In genomic region chr18:54684786-54685185, GRCh38 we compare ENCODE assay signal across 14 cellular contexts.
A peak's percentile ranks its signal among the peaks of the same experiment; 100 is the strongest.
DNase-seq lines count a peak whose midpoint lies in the region; ATAC-seq and TF ChIP-seq lines count a peak whose summit lies in the region.
"Had no signal": no experiment of that assay in that cellular context is flagged by ENCODE, and none has a peak within 500 bp of the region (broad histone marks: within the 10 kb centered on the region; RNA-seq: fewer than 3 reads in every experiment).

No MANE protein-coding gene starts in this region.

- peak; percentile 69; the same call in 2 of the 3 replicates for ATAC-seq in GM23338
- no peak for ATAC-seq in HG02981 (IDR thresholded peaks at IDR 0.05; ENCODE audit: unreplicated experiment)
- ATAC-seq: activated CD8-positive, alpha-beta memory T cell treated with anti-CD3 and anti-CD28 coated beads, Interleukin-2, amount 10 ng/mL, durations not matched to agents 7 days and 5 days; activated naive CD8-positive, alpha-beta T cell treated with anti-CD3 and anti-CD28 coated beads, Interleukin-2, amount 50 U/mL, for 24 hours had no signal

- TF ChIP-seq CTCF in GM23338 (conservative IDR thresholded peaks at IDR 0.05; ENCODE audit: low read depth in 2 of 2) = no peak
- TF ChIP-seq CTCF in WERI-Rb-1 (IDR thresholded peaks at IDR 0.05; ENCODE audit: low read depth, low read length) = no peak

- H2AFZ ChIP-seq in GM23338 = no peak overlapping the region

- no peaks in the 10 kb centered on the region for H4K20me1 ChIP-seq in GM23338 (replicated peaks; ENCODE audit: insufficient read depth)

- H3K36me3 ChIP-seq in GM23338 (ENCODE audit: insufficient read depth) = no peaks in the 10 kb centered on the region
- H3K36me3 ChIP-seq in WERI-Rb-1 = no peaks in the 10 kb centered on the region

- H3K9me2 ChIP-seq in GM23338 (ENCODE audit: insufficient read depth) = no peaks in the 10 kb centered on the region

- no peaks in the 10 kb centered on the region for H3F3A ChIP-seq in GM23338 (replicated peaks; ENCODE audit: low read depth)

- DNase-seq in A172 (ENCODE audit: low spot score) (peak; percentile 43), GM23338 (ENCODE audit: low spot score) (peak; percentile 60), dermis blood vessel endothelial cell (peak; percentile 1), kidney tubule cell (ENCODE audit: low spot score) (peak; percentile 44), WERI-Rb-1 (no peak)
- no peak for DNase-seq in stimulated activated CD4-positive, alpha-beta T cell treated with anti-CD3 and anti-CD28 coated beads, Interleukin-12 subunit alpha, Interleukin-12 subunit beta, amount 100 ng/mL, for 4 hours
- no peak for DNase-seq in activated CD8-positive, alpha-beta memory T cell treated with anti-CD3 and anti-CD28 coated beads, Interleukin-2, amount 50 U/mL, for 48 hours
- DNase-seq: activated CD8-positive, alpha-beta memory T cell treated with anti-CD3 and anti-CD28 coated beads, Interleukin-2, amount 10 ng/mL, durations not matched to agents 7 days and 5 days; activated naive CD8-positive, alpha-beta T cell treated with anti-CD3 and anti-CD28 coated beads, Interleukin-2, amount 50 U/mL, for 24 hours; effector CD8-positive, alpha-beta T cell; OCI-M1 had no signal

- H3K4me2 ChIP-seq in GM23338 = no peak overlapping the region

- no peaks in the 10 kb centered on the region for H3K79me2 ChIP-seq in GM23338 (replicated peaks; ENCODE audit: insufficient read depth)

- H3K27ac ChIP-seq in GM23338 (ENCODE audit: low read depth) = no peak overlapping the region
- no peak overlapping the region for H3K27ac ChIP-seq in WERI-Rb-1

- H3K27ac Mint-ChIP-seq in GM23338 = no peak overlapping the region
- H3K27ac Mint-ChIP-seq: activated CD8-positive, alpha-beta memory T cell treated with anti-CD3 and anti-CD28 coated beads, Interleukin-2, amount 10 ng/mL, durations not matched to agents 7 days and 5 days; activated naive CD8-positive, alpha-beta T cell treated with anti-CD3 and anti-CD28 coated beads, Interleukin-2, amount 50 U/mL, for 24 hours; B cell; type B pancreatic cell had no signal

- H3K9me3 ChIP-seq in WERI-Rb-1 (ENCODE audit: severe bottlenecking) = no peaks in the 10 kb centered on the region

- H3K4me3 ChIP-seq in GM23338 (no peak overlapping the region), WERI-Rb-1 (ENCODE audit: low read depth, low read length) (no peak overlapping the region)

- no peaks in the 10 kb centered on the region for H3K36me3 Mint-ChIP-seq in GM23338 (ENCODE audit: low read depth)
- H3K36me3 Mint-ChIP-seq: activated CD8-positive, alpha-beta memory T cell treated with anti-CD3 and anti-CD28 coated beads, Interleukin-2, amount 10 ng/mL, durations not matched to agents 7 days and 5 days; type B pancreatic cell had no signal

- no peaks in the 10 kb centered on the region for H3K9me3 Mint-ChIP-seq in GM23338
- H3K9me3 Mint-ChIP-seq: activated naive CD8-positive, alpha-beta T cell treated with anti-CD3 and anti-CD28 coated beads, Interleukin-2, amount 50 U/mL, for 24 hours; type B pancreatic cell had no signal

- H3K4me1 Mint-ChIP-seq in GM23338 = peaks cover 7% of the 10 kb centered on the region; the same call in 2 of the 3 replicates
- H3K4me1 Mint-ChIP-seq: activated naive CD8-positive, alpha-beta T cell treated with anti-CD3 and anti-CD28 coated beads, Interleukin-2, amount 50 U/mL, for 24 hours; B cell had no signal

- H3K4me3 Mint-ChIP-seq in GM23338 = no peak overlapping the region
- H3K4me3 Mint-ChIP-seq: activated CD8-positive, alpha-beta memory T cell treated with anti-CD3 and anti-CD28 coated beads, Interleukin-2, amount 10 ng/mL, durations not matched to agents 7 days and 5 days; activated naive CD8-positive, alpha-beta T cell treated with anti-CD3 and anti-CD28 coated beads, Interleukin-2, amount 50 U/mL, for 24 hours; B cell; type B pancreatic cell had no signal

- no peaks in the 10 kb centered on the region for H3K4me1 ChIP-seq in GM23338 (ENCODE audit: insufficient read depth)

- H3K27me3 ChIP-seq in GM23338 (ENCODE audit: insufficient read depth) (no peaks in the 10 kb centered on the region), WERI-Rb-1 (ENCODE audit: insufficient read depth, low read depth, severe bottlenecking) (peaks cover 97% of the 10 kb centered on the region)

- peaks cover 1% of the 10 kb centered on the region for H3K27me3 Mint-ChIP-seq in GM23338 (ENCODE audit: insufficient read depth, low read depth, poor library complexity)
- H3K27me3 Mint-ChIP-seq: type B pancreatic cell had no signal

TF ChIP-seq in GM23338, 12 proteins besides CTCF, POLR2A, EP300 and RAD21 (continues in another document):
- no peak for TF ChIP-seq EZH2phosphoT487 (IDR thresholded peaks at IDR 0.05; ENCODE audit: unreplicated experiment)
- TF ChIP-seq EZH2 (IDR thresholded peaks at IDR 0.05; ENCODE audit: low read depth, unreplicated experiment) = no peak
- TF ChIP-seq CREB1 (CRISPR knock-in tag; IDR thresholded peaks at IDR 0.05; ENCODE audit: low read depth) = no peak
- TF ChIP-seq, protein P1, sequence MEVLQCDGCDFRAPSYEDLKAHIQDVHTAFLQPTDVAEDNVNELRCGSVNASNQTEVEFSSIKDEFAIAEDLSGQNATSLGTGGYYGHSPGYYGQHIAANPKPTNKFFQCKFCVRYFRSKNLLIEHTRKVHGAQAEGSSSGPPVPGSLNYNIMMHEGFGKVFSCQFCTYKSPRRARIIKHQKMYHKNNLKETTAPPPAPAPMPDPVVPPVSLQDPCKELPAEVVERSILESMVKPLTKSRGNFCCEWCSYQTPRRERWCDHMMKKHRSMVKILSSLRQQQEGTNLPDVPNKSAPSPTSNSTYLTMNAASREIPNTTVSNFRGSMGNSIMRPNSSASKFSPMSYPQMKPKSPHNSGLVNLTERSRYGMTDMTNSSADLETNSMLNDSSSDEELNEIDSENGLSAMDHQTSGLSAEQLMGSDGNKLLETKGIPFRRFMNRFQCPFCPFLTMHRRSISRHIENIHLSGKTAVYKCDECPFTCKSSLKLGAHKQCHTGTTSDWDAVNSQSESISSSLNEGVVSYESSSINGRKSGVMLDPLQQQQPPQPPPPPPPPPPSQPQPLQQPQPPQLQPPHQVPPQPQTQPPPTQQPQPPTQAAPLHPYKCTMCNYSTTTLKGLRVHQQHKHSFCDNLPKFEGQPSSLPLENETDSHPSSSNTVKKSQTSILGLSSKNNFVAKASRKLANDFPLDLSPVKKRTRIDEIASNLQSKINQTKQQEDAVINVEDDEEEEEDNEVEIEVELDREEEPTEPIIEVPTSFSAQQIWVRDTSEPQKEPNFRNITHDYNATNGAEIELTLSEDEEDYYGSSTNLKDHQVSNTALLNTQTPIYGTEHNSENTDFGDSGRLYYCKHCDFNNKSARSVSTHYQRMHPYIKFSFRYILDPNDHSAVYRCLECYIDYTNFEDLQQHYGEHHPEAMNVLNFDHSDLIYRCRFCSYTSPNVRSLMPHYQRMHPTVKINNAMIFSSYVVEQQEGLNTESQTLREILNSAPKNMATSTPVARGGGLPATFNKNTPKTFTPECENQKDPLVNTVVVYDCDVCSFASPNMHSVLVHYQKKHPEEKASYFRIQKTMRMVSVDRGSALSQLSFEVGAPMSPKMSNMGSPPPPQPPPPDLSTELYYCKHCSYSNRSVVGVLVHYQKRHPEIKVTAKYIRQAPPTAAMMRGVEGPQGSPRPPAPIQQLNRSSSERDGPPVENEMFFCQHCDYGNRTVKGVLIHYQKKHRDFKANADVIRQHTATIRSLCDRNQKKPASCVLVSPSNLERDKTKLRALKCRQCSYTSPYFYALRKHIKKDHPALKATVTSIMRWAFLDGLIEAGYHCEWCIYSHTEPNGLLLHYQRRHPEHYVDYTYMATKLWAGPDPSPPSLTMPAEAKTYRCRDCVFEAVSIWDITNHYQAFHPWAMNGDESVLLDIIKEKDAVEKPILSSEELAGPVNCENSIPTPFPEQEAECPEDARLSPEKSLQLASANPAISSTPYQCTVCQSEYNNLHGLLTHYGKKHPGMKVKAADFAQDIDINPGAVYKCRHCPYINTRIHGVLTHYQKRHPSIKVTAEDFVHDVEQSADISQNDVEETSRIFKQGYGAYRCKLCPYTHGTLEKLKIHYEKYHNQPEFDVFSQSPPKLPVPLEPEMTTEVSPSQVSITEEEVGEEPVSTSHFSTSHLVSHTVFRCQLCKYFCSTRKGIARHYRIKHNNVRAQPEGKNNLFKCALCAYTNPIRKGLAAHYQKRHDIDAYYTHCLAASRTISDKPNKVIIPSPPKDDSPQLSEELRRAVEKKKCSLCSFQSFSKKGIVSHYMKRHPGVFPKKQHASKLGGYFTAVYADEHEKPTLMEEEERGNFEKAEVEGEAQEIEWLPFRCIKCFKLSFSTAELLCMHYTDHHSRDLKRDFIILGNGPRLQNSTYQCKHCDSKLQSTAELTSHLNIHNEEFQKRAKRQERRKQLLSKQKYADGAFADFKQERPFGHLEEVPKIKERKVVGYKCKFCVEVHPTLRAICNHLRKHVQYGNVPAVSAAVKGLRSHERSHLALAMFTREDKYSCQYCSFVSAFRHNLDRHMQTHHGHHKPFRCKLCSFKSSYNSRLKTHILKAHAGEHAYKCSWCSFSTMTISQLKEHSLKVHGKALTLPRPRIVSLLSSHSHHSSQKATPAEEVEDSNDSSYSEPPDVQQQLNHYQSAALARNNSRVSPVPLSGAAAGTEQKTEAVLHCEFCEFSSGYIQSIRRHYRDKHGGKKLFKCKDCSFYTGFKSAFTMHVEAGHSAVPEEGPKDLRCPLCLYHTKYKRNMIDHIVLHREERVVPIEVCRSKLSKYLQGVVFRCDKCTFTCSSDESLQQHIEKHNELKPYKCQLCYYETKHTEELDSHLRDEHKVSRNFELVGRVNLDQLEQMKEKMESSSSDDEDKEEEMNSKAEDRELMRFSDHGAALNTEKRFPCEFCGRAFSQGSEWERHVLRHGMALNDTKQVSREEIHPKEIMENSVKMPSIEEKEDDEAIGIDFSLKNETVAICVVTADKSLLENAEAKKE (CRISPR knock-in tag; IDR thresholded peaks at IDR 0.05) = no peak
- no peak for TF ChIP-seq POLR2AphosphoS5 (IDR thresholded peaks at IDR 0.05; ENCODE audit: low read depth)
- no peak for TF ChIP-seq STAT1 (IDR thresholded peaks at IDR 0.05; ENCODE audit: unreplicated experiment)
- TF ChIP-seq ZNF114 (CRISPR knock-in tag; IDR thresholded peaks at IDR 0.05) = no peak

Comparison
In these comparisons a context has a peak if more than half of its experiments do, and no peak if none do; other contexts are left out.
1. DNase-seq: peak in A172 (single experiment), GM23338 (single experiment), dermis blood vessel endothelial cell (single experiment) and kidney tubule cell (single experiment); none in stimulated activated CD4-positive, alpha-beta T cell treated with anti-CD3 and anti-CD28 coated beads, Interleukin-12 subunit alpha, Interleukin-12 subunit beta, amount 100 ng/mL, for 4 hours (single experiment), WERI-Rb-1 (single experiment) and activated CD8-positive, alpha-beta memory T cell treated with anti-CD3 and anti-CD28 coated beads, Interleukin-2, amount 50 U/mL, for 48 hours (single experiment).